In the genomic region with DNA sequence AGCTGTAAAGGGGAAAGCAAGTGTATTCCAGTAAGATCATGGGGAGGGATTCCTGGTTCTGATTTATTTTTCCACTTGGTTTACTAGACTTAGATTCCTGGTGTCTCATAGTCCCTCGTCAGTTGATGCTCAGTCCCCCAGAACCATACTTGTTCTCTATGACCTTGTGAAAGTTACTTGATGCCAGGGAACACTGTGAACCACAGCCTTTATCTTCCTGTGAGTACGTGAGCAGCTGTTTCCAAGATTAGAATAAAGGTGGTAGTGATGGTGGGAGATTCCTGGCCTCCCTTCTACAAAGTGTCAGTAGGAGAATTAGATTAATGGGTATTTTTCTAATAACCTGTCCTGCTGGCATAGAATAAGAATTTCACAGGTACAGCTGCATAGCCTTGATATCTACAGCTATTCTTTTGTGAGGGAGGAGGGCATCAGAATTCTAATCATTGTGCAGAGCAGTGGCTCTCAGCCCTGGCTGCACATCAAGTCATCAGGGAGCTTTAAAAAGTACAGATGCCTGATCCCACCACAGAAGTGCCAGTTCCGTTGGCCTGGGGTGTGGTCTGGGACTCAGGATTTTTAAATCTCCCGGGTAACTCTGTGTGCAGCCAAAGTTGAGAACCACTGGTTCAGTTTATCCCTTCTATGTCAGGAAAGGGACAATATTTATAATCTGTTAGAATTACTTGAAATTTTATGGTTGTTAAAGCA, we compare ENCODE assay signal across 16 cellular contexts. TPM values are rescaled to one million over a fixed set of nuclear protein-coding genes. Genes with fewer than 3 reads are reported as not detected.
DNase-seq lines count a peak whose midpoint lies in the region; ATAC-seq and TF ChIP-seq lines count a peak whose summit lies in the region.
"Had no signal": no experiment of that assay in that cellular context is flagged by ENCODE, and none has a peak within 500 bp of the region (broad histone marks: within the 10 kb centered on the region; RNA-seq: fewer than 3 reads in every experiment).

No MANE protein-coding gene starts in this region.

- H3K27me3 ChIP-seq in heart left ventricle (no peaks in the 10 kb centered on the region), right atrium auricular region (no peaks in the 10 kb centered on the region), gastrocnemius medialis (no peaks in the 10 kb centered on the region)
- H3K27me3 ChIP-seq: BLaER1 treated with 17β-estradiol and CSF1 and Interleukin-3, amounts not matched to agents 10 nM and 100 nM had no signal

- intact Hi-C loops in heart left ventricle (cut with DNase I) (loop anchor here in 3 of 10 donors (1.0 to 2.0 kb wide), 3 partner anchors 16 to 18 kb away; no protein-coding TSS in a partner anchor), gastrocnemius medialis (cut with DNase I; ENCODE audit: low total_unique reads) (no loop called here)

- H3K27ac ChIP-seq in angular gyrus (ENCODE audit: low read depth, low read length) (peak overlapping the region; percentile 64), heart left ventricle (peak overlapping the region; percentile 2 to 87 (median 64)), right atrium auricular region (peak overlapping the region; percentile 40 to 85), gastrocnemius medialis (peak overlapping the region; percentile 60 to 78 (median 70))
- H3K27ac ChIP-seq: BLaER1 treated with 17β-estradiol and CSF1 and Interleukin-3, amounts not matched to agents 10 nM and 100 nM; HL-60 had no signal

- TF ChIP-seq POLR2A in heart left ventricle (IDR thresholded peaks at IDR 0.05) (no peak), gastrocnemius medialis (IDR thresholded peaks at IDR 0.05) (no peak)

- in situ Hi-C loops in gastrocnemius medialis (cut with MboI; ENCODE audit: low sequenced_read_pairs in 4 of 4): no loop called here
- in situ Hi-C loops in GM13977 (cut with MboI; ENCODE audit: low pct_unique_long_range_greater_than_20kb, low sequenced_read_pairs, unreplicated experiment): no loop called here

- DNase-seq in heart left ventricle (peak in 3 of 5 donors; percentile 39 to 77 (median 72)), right atrium auricular region (ENCODE audit: low spot score) (no peak), gastrocnemius medialis (peak in 1 of 2 donors; percentile 39), MV-4-11 (lab: John Stamatoyannopoulos, UW) (no peak), kidney glomerular epithelial cell (lab: John Stamatoyannopoulos, UW) (no peak), GM13977 (ENCODE audit: low spot score) (no peak), GM20000 (ENCODE audit: low spot score) (no peak)
- DNase-seq: ACHN; CD4-positive, CD25-positive, alpha-beta regulatory T cell; DMS53; H7 had no signal

- ATAC-seq in heart left ventricle (peak; percentile 88 to 92 (median 92)), gastrocnemius medialis (peak; percentile 45 to 74)
- ATAC-seq: GM12878, GM23338 had no signal

- WGBS in heart left ventricle, 4 donors: 43 to 48% (median 46%) methylated on average over 4 of the region's 4 CpGs

- H3K9me3 ChIP-seq in heart left ventricle: no peaks in the 10 kb centered on the region
- no peaks in the 10 kb centered on the region for H3K9me3 ChIP-seq in right atrium auricular region
- no peaks in the 10 kb centered on the region for H3K9me3 ChIP-seq in gastrocnemius medialis
- H3K9me3 ChIP-seq: BLaER1 treated with 17β-estradiol and CSF1 and Interleukin-3, amounts not matched to agents 10 nM and 100 nM had no signal

- H3K36me3 ChIP-seq in heart left ventricle (peaks cover 0 to 21% (median 12%) of the 10 kb centered on the region in 9 donors), right atrium auricular region (peaks cover 11% of the 10 kb centered on the region), gastrocnemius medialis (peaks cover 0 to 6% of the 10 kb centered on the region in 2 donors)

- peaks cover 0 to 65% (median 26%) of the 10 kb centered on the region in 12 donors for H3K4me1 ChIP-seq in heart left ventricle
- peaks cover 0 to 54% of the 10 kb centered on the region in 2 donors for H3K4me1 ChIP-seq in right atrium auricular region
- peaks cover 38 to 42% of the 10 kb centered on the region in 2 donors for H3K4me1 ChIP-seq in gastrocnemius medialis

- TF ChIP-seq CTCF in heart left ventricle (IDR thresholded peaks at IDR 0.05): no peak
- no peak for TF ChIP-seq CTCF in right atrium auricular region (IDR thresholded peaks at IDR 0.05)
- no peak for TF ChIP-seq CTCF in gastrocnemius medialis (IDR thresholded peaks at IDR 0.05 in 4 of 5, conservative IDR thresholded peaks at IDR 0.05 in 1 of 5)
- TF ChIP-seq CTCF in GM13977 (IDR thresholded peaks at IDR 0.05; ENCODE audit: extremely low read depth, insufficient read depth, missing control alignments): no peak
- TF ChIP-seq CTCF in GM20000 (IDR thresholded peaks at IDR 0.05; ENCODE audit: extremely low read depth, missing control alignments): no peak

- H3K4me3 ChIP-seq in heart left ventricle: no peak overlapping the region
- H3K4me3 ChIP-seq in right atrium auricular region: no peak overlapping the region
- H3K4me3 ChIP-seq in gastrocnemius medialis: no peak overlapping the region
- H3K4me3 ChIP-seq: BLaER1 treated with 17β-estradiol and CSF1 and Interleukin-3, amounts not matched to agents 10 nM and 100 nM; GM12878; GM23338 had no signal

RNA-seq across cellular contexts. Expression of gene GPD1L, which starts 20.0 kb away (rescaled TPM):
- total RNA-seq in heart left ventricle (100 to 1,000 TPM; 123 to 340 (median 173) TPM), right atrium auricular region (100 to 1,000 TPM; 194 to 275 TPM), gastrocnemius medialis (100 to 1,000 TPM in 1 of 4 donors, 10 to 100 TPM in 3; 80.8 to 168 (median 91.3) TPM)
- polyA plus RNA-seq in heart left ventricle: 100 to 1,000 TPM in 1 of 2 donors, 10 to 100 TPM in 1; 97.4 to 120 TPM

Comparison
In these comparisons a context has a peak if more than half of its experiments do, and no peak if none do; other contexts are left out.
1. DNase-seq: peak in heart left ventricle (3 of 5); none in right atrium auricular region (single experiment), MV-4-11 (single experiment), kidney glomerular epithelial cell (single experiment), GM13977 (single experiment) and GM20000 (single experiment).
2. Peak in every context shown above with its lines, with median percentiles within 50 percentile points of each other: H3K27ac ChIP-seq.